ENCODE assay signal across 15 cellular contexts in genomic region chr4:42417491-42417890, GRCh38. TPM values are rescaled to one million over a fixed set of nuclear protein-coding genes. Genes with fewer than 3 reads are reported as not detected.
DNase-seq lines count a peak whose midpoint lies in the region; ATAC-seq and TF ChIP-seq lines count a peak whose summit lies in the region.
"Had no signal": no experiment of that assay in that cellular context is flagged by ENCODE, and none has a peak within 500 bp of the region (broad histone marks: within the 10 kb centered on the region; RNA-seq: fewer than 3 reads in every experiment).

No MANE protein-coding gene starts in this region.

- no peak overlapping the region for H3K23ac ChIP-seq in IMR-90 (ENCODE audit: low read depth, low read length)

- H3K4me3 Mint-ChIP-seq in naive thymus-derived CD8-positive, alpha-beta T cell, result no peak overlapping the region
- no peak overlapping the region for H3K4me3 Mint-ChIP-seq in activated CD8-positive, alpha-beta T cell treated with anti-CD3 and anti-CD28 coated beads, Interleukin-2, amount 10 ng/mL, durations not matched to agents 7 days and 5 days
- H3K4me3 Mint-ChIP-seq: CD4-positive, alpha-beta memory T cell; GM23338; H9 had no signal

- peak overlapping the region; percentile 92; the same call in 1 of the 2 replicates for H2BK20ac ChIP-seq in IMR-90 (ENCODE audit: low read depth, low read length)

- no peaks in the 10 kb centered on the region for H3K9me3 Mint-ChIP-seq in naive thymus-derived CD8-positive, alpha-beta T cell
- no peaks in the 10 kb centered on the region for H3K9me3 Mint-ChIP-seq in activated CD8-positive, alpha-beta T cell treated with anti-CD3 and anti-CD28 coated beads, Interleukin-2, amount 10 ng/mL, durations not matched to agents 7 days and 5 days (ENCODE audit: insufficient read depth)
- H3K9me3 Mint-ChIP-seq: CD4-positive, alpha-beta memory T cell; GM23338; H9 had no signal

- CTCF ChIA-PET in IMR-90 (lab: Yijun Ruan, JAX), result interaction anchor here (0.6 kb wide), 1 partner anchor 43 kb away, joined by 3 read pairs; no protein-coding TSS in a partner anchor
- CTCF ChIA-PET in activated CD8-positive, alpha-beta T cell treated with anti-CD3 and anti-CD28 coated beads, Interleukin-2, amount 10 ng/mL, durations not matched to agents 7 days and 5 days (lab: Charles Lee), result interaction anchor here (1.0 to 1.4 kb wide), 2 partner anchors 18 to 137 kb away, joined by 3 read pairs; no protein-coding TSS in a partner anchor

- no peaks in the 10 kb centered on the region for H3K9me3 ChIP-seq in IMR-90 (ENCODE audit: control insufficient read depth, insufficient read depth, low read length)

- peak overlapping the region; percentile 20 for H3K18ac ChIP-seq in IMR-90 (ENCODE audit: low read depth, low read length)

- peak overlapping the region; percentile 8; the same call in 1 of the 2 replicates for H3K56ac ChIP-seq in IMR-90 (ENCODE audit: extremely low read depth, insufficient read depth, low read length)

- no peak overlapping the region for H2AFZ ChIP-seq in IMR-90 (replicated peaks; ENCODE audit: low read length, poor library complexity)
- H2AFZ ChIP-seq: GM23338 had no signal

- peak; percentile 43 for DNase-seq in IMR-90
- DNase-seq in astrocyte of the hippocampus (ENCODE audit: low read depth, low spot score), result peak; percentile 32
- DNase-seq in fibroblast of the aortic adventitia (ENCODE audit: low read depth), result peak; percentile 36
- no peak for DNase-seq in naive thymus-derived CD8-positive, alpha-beta T cell
- no peak for DNase-seq in activated CD8-positive, alpha-beta T cell treated with anti-CD3 and anti-CD28 coated beads, Interleukin-2, amount 10 ng/mL, durations not matched to agents 7 days and 5 days
- DNase-seq: C1 segment of cervical spinal cord; Calu3; CD4-positive, alpha-beta memory T cell; COR-L47; DMS153; DND-41; H9 had no signal

- H2AK5ac ChIP-seq in IMR-90 (ENCODE audit: low read depth, low read length), result no peak overlapping the region

- WGBS in IMR-90 (ENCODE audit: extremely low coverage in 2 of 2, insufficient read length in 1 of 2), 2 experiments, result no CpG with 5 or more reads among the region's 3 CpGs

- no peak overlapping the region for H3K4me3 ChIP-seq in IMR-90 (ENCODE audit: insufficient read depth, low read depth, low read length)
- H3K4me3 ChIP-seq in fibroblast of the aortic adventitia (ENCODE audit: low read depth, low read length), result no peak overlapping the region
- H3K4me3 ChIP-seq: GM23338 had no signal

- TF ChIP-seq RAD21 in IMR-90 (IDR thresholded peaks at IDR 0.05; ENCODE audit: low read length), result no peak

- POLR2A ChIA-PET in IMR-90 (lab: Charles Lee; ENCODE audit: unreplicated experiment), result no interaction called here
- POLR2A ChIA-PET in naive thymus-derived CD8-positive, alpha-beta T cell (lab: Charles Lee), result no interaction called here
- POLR2A ChIA-PET in activated CD8-positive, alpha-beta T cell treated with anti-CD3 and anti-CD28 coated beads, Interleukin-2, amount 10 ng/mL, durations not matched to agents 7 days and 5 days (lab: Charles Lee), result no interaction called here

- in situ Hi-C loops in IMR-90 (cut with MboI; ENCODE audit: low sequenced_read_pairs), result no loop called here

- H3K4ac ChIP-seq in IMR-90 (ENCODE audit: low read depth, low read length), result no peak overlapping the region

- H3K9me1 ChIP-seq in IMR-90 (ENCODE audit: insufficient read depth, low read length), result peaks cover 7% of the 10 kb centered on the region

- TF ChIP-seq CTCF in IMR-90 (conservative IDR thresholded peaks at IDR 0.05; ENCODE audit: low read depth, low read length), result no peak
- no peak for TF ChIP-seq CTCF in fibroblast of the aortic adventitia (IDR thresholded peaks at IDR 0.05; ENCODE audit: insufficient read depth, low read length)

- no peak overlapping the region for H3K27ac Mint-ChIP-seq in naive thymus-derived CD8-positive, alpha-beta T cell
- no peak overlapping the region for H3K27ac Mint-ChIP-seq in activated CD8-positive, alpha-beta T cell treated with anti-CD3 and anti-CD28 coated beads, Interleukin-2, amount 10 ng/mL, durations not matched to agents 7 days and 5 days
- H3K27ac Mint-ChIP-seq: GM23338, H9 had no signal

- no peaks in the 10 kb centered on the region for H3K79me1 ChIP-seq in IMR-90 (ENCODE audit: low read depth in 1 of 2, low read length in 2 of 2)

- no peaks in the 10 kb centered on the region for H3K27me3 ChIP-seq in IMR-90 (ENCODE audit: control insufficient read depth, insufficient read depth, low read length)

- no peak overlapping the region for H4K91ac ChIP-seq in IMR-90 (ENCODE audit: insufficient read depth, low read depth, low read length)

- peaks cover 7% of the 10 kb centered on the region for H3K4me1 ChIP-seq in IMR-90 (ENCODE audit: control insufficient read depth, insufficient read depth, low read length)

- no peak overlapping the region for H2AK9ac ChIP-seq in IMR-90 (replicated peaks; ENCODE audit: low read depth, low read length, poor library complexity)

- TF ChIP-seq POLR2A in IMR-90 (IDR thresholded peaks at IDR 0.05; ENCODE audit: low read depth, low read length), result no peak

- H3K27ac ChIP-seq in IMR-90 (ENCODE audit: insufficient read depth, low read length), result peak overlapping the region; percentile 83; the same call in 1 of the 2 replicates

- no peaks in the 10 kb centered on the region for H3K27me3 Mint-ChIP-seq in naive thymus-derived CD8-positive, alpha-beta T cell
- H3K27me3 Mint-ChIP-seq in activated CD8-positive, alpha-beta T cell treated with anti-CD3 and anti-CD28 coated beads, Interleukin-2, amount 10 ng/mL, durations not matched to agents 7 days and 5 days (ENCODE audit: low read depth), result no peaks in the 10 kb centered on the region
- H3K27me3 Mint-ChIP-seq: CD4-positive, alpha-beta memory T cell had no signal

- no peak overlapping the region for H3K14ac ChIP-seq in IMR-90 (replicated peaks; ENCODE audit: low read depth, low read length)

- H4K20me1 ChIP-seq in IMR-90 (ENCODE audit: insufficient read depth, low read length), result no peaks in the 10 kb centered on the region

- ATAC-seq in IMR-90 (ENCODE audit: low read depth) (peak; percentile 42; the same call in 1 of the 2 replicates), GM18907 (IDR thresholded peaks at IDR 0.05; ENCODE audit: unreplicated experiment) (no peak)
- no peak for ATAC-seq in naive thymus-derived CD8-positive, alpha-beta T cell
- no peak for ATAC-seq in activated CD8-positive, alpha-beta T cell treated with anti-CD3 and anti-CD28 coated beads, Interleukin-2, amount 10 ng/mL, durations not matched to agents 7 days and 5 days
- ATAC-seq: GM23338, HCT116 had no signal

- no peak overlapping the region for H3K9ac ChIP-seq in IMR-90 (ENCODE audit: low read depth, low read length)

- H4K8ac ChIP-seq in IMR-90 (ENCODE audit: low read depth in 2 of 2, low read length in 2 of 2), result no peak overlapping the region

- H3K36me3 ChIP-seq in IMR-90 (ENCODE audit: control insufficient read depth, insufficient read depth, low read length), result no peaks in the 10 kb centered on the region

- peak overlapping the region; percentile 16; the same call in 1 of the 2 replicates for H3K4me2 ChIP-seq in IMR-90 (ENCODE audit: low read depth, low read length)
- H3K4me2 ChIP-seq: GM23338 had no signal

- no TSS peak for BruUV-seq in IMR-90 (replicated peaks; lab: Mats Ljungman, UMichigan)

- H3K36me3 Mint-ChIP-seq in naive thymus-derived CD8-positive, alpha-beta T cell, result peaks cover 18 to 94% (median 63%) of the 10 kb centered on the region in 3 donors
- peaks cover 20% of the 10 kb centered on the region for H3K36me3 Mint-ChIP-seq in activated CD8-positive, alpha-beta T cell treated with anti-CD3 and anti-CD28 coated beads, Interleukin-2, amount 10 ng/mL, durations not matched to agents 7 days and 5 days (ENCODE audit: low read depth)

- dilution Hi-C loops in IMR-90 (cut with HindIII; ENCODE audit: low sequenced_read_pairs, unreplicated experiment), result no loop called here

- peak overlapping the region; percentile 84 for H2BK5ac ChIP-seq in IMR-90 (ENCODE audit: low read depth, low read length, poor library complexity, severe bottlenecking)

- intact Hi-C loops in IMR-90 (cut with micrococcal nuclease), result loop anchor here (10.0 kb wide), 1 partner anchor 67 kb away; no protein-coding TSS in a partner anchor

- no peaks in the 10 kb centered on the region for H3K4me1 Mint-ChIP-seq in naive thymus-derived CD8-positive, alpha-beta T cell
- no peaks in the 10 kb centered on the region for H3K4me1 Mint-ChIP-seq in activated CD8-positive, alpha-beta T cell treated with anti-CD3 and anti-CD28 coated beads, Interleukin-2, amount 10 ng/mL, durations not matched to agents 7 days and 5 days (ENCODE audit: low read depth)
- H3K4me1 Mint-ChIP-seq: CD4-positive, alpha-beta memory T cell had no signal

- H4K5ac ChIP-seq in IMR-90 (ENCODE audit: low read depth, low read length), result no peak overlapping the region

- no peak overlapping the region for H2BK15ac ChIP-seq in IMR-90 (ENCODE audit: low read depth, low read length)

- 0 out of 2 replicates have a peak overlapping the region, but pooled peaks have one; percentile 82 for H2BK120ac ChIP-seq in IMR-90 (ENCODE audit: low read depth, low read length)

TF ChIP-seq in IMR-90, 13 proteins besides CTCF, POLR2A, EP300 and RAD21:
- TF ChIP-seq BHLHE40 (IDR thresholded peaks at IDR 0.05; ENCODE audit: low read depth, low read length), result no peak; the same call in 1 of the 2 replicates
- TF ChIP-seq RFX5 (IDR thresholded peaks at IDR 0.05; ENCODE audit: low read depth, low read length), result no peak
- no peak for TF ChIP-seq USF2 (IDR thresholded peaks at IDR 0.05; ENCODE audit: low read depth, low read length)

RNA-seq across cellular contexts. Expression of gene SHISA3, which starts 20.2 kb away (rescaled TPM):
- total RNA-seq in IMR-90 (2012; rRNA removed), result under 0.01 and 0.18 TPM in 2 replicates
- polyA plus RNA-seq in IMR-90 (2012; rRNA removed), result 0.77 and 0.85 TPM in 2 replicates
- polyA plus RNA-seq in IMR-90 (2012; cell fraction: cytosol; rRNA removed), result 0.10 and 1.1 TPM in 2 replicates
- 0.44 and 0.59 TPM in 2 replicates for polyA plus RNA-seq in IMR-90 (2012; cell fraction: nucleus; rRNA removed; ENCODE audit: low replicate concordance)
- total RNA-seq in fibroblast of the aortic adventitia (ENCODE audit: low replicate concordance), result 2.0 and 6.0 TPM in 2 replicates
- total RNA-seq in naive thymus-derived CD8-positive, alpha-beta T cell, result not detected
- not detected for polyA plus RNA-seq in naive thymus-derived CD8-positive, alpha-beta T cell
- under 1 TPM; 0.50 to 0.76 TPM for total RNA-seq in activated CD8-positive, alpha-beta T cell treated with anti-CD3 and anti-CD28 coated beads, Interleukin-2, amount 10 ng/mL, durations not matched to agents 7 days and 5 days
- total RNA-seq: Calu3; CD4-positive, alpha-beta memory T cell had no signal

Comparison
In these comparisons a context has a peak if more than half of its experiments do, and no peak if none do; other contexts are left out.
1. DNase-seq: peak in IMR-90 (single experiment), astrocyte of the hippocampus (single experiment) and fibroblast of the aortic adventitia (single experiment); none in naive thymus-derived CD8-positive, alpha-beta T cell (0 of 10) and activated CD8-positive, alpha-beta T cell treated with anti-CD3 and anti-CD28 coated beads, Interleukin-2, amount 10 ng/mL, durations not matched to agents 7 days and 5 days (single experiment).